In the genomic region with DNA sequence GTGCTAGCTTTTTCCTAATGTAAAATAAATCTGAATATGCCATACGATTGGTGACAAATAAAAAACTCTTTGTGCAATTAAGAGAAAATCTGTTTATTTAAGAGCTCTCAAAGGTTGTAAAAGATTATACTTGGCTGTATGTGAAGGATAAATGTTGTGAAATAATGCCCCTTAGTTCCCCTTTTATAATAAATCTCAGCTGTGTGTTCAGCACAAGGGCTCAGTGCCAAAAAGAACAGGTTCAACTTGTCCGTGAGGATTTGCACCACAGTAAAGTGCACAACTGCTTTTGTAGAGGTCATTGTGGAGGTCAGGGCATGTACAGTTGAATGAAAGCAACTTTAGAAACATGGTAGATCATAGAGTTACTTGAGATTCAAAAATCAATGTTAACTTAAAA, we compare ENCODE assay signal across 9 cellular contexts.
DNase-seq lines count a peak whose midpoint lies in the region; ATAC-seq and TF ChIP-seq lines count a peak whose summit lies in the region.
"Had no signal": no experiment of that assay in that cellular context is flagged by ENCODE, and none has a peak within 500 bp of the region (broad histone marks: within the 10 kb centered on the region; RNA-seq: fewer than 3 reads in every experiment).

No MANE protein-coding gene starts in this region.

- peaks cover 18 to 40% of the 10 kb centered on the region in 2 donors for H3K4me1 ChIP-seq in adrenal gland (replicated peaks in 1 of 2)
- peaks cover 0 to 13% (median 0%) of the 10 kb centered on the region in 4 donors for H3K4me1 ChIP-seq in right lobe of liver
- H3K4me1 ChIP-seq in aorta (ENCODE audit: control insufficient read depth in 1 of 2, insufficient read depth in 2 of 2, low read length in 2 of 2), result peaks cover 0 to 3% of the 10 kb centered on the region in 2 donors

- H3K4me3 ChIP-seq in adrenal gland, result no peak overlapping the region
- H3K4me3 ChIP-seq in right lobe of liver, result no peak overlapping the region
- no peak overlapping the region for H3K4me3 ChIP-seq in aorta (ENCODE audit: low read length in 2 of 2)

- WGBS in adrenal gland, 4 donors, result 24 to 30% (median 25%) methylated on average over 2 of the region's 2 CpGs
- 18% methylated on average over 2 of the region's 2 CpGs for WGBS in right lobe of liver (ENCODE audit: insufficient coverage, low coverage, low lambda C conversion rate, missing lambda C conversion rate)
- WGBS in aorta, 2 donors, result 15 to 26% methylated on average over 2 of the region's 2 CpGs

- H3K9me3 ChIP-seq in adrenal gland (replicated peaks in 1 of 3), result peaks cover 0 to under 1% (median 0%) of the 10 kb centered on the region in 3 donors
- no peaks in the 10 kb centered on the region for H3K9me3 ChIP-seq in right lobe of liver
- no peaks in the 10 kb centered on the region for H3K9me3 ChIP-seq in aorta (ENCODE audit: control insufficient read depth, low read length)

- H3K36me3 ChIP-seq in adrenal gland (replicated peaks in 1 of 2) (no peaks in the 10 kb centered on the region), right lobe of liver (no peaks in the 10 kb centered on the region), aorta (ENCODE audit: control insufficient read depth in 1 of 2, insufficient read depth in 2 of 2, low read length in 1 of 2) (no peaks in the 10 kb centered on the region)

- ATAC-seq in right lobe of liver (peak; percentile 51 to 78 (median 69)), aorta (ENCODE audit: low FRiP score) (peak; percentile 50), HG02678 (IDR thresholded peaks at IDR 0.05; ENCODE audit: unreplicated experiment) (no peak)

- H3K27ac ChIP-seq in adrenal gland (no peak overlapping the region), right lobe of liver (peak overlapping the region in 1 of 3 donors; percentile 25), aorta (ENCODE audit: low read depth in 1 of 2, low read length in 2 of 2) (no peak overlapping the region)

- TF ChIP-seq POLR2A in adrenal gland (IDR thresholded peaks at IDR 0.05), result no peak
- TF ChIP-seq POLR2A in right lobe of liver (IDR thresholded peaks at IDR 0.05), result no peak

- DNase-seq in SIG-M5 treated with dmso at 0.1 percent for 504 hours (lab: John Stamatoyannopoulos, UW; ENCODE audit: unreplicated experiment) (peak; percentile 70), SIG-M5 (lab: John Stamatoyannopoulos, UW) (no peak), adrenal gland (peak in 6 of 7 donors; percentile 26 to 74 (median 48)), right lobe of liver (no peak), aorta (no peak), NCI-H526 (lab: John Stamatoyannopoulos, UW) (no peak), NCI-H128 (lab: John Stamatoyannopoulos, UW; ENCODE audit: unreplicated experiment) (no peak)
- DNase-seq: activated T-cell treated with anti-CD3 and anti-CD28 coated beads for 4 hours had no signal

- H3K27me3 ChIP-seq in adrenal gland (no peaks in the 10 kb centered on the region), right lobe of liver (no peaks in the 10 kb centered on the region), aorta (ENCODE audit: control insufficient read depth in 1 of 2, insufficient read depth in 2 of 2, low read length in 1 of 2) (no peaks in the 10 kb centered on the region)

- TF ChIP-seq CTCF in adrenal gland (IDR thresholded peaks at IDR 0.05) (no peak), right lobe of liver (IDR thresholded peaks at IDR 0.05) (no peak)

- intact Hi-C loops in adrenal gland (cut with DNase I) (loop anchor here in 1 of 2 donors (10.0 kb wide), 1 partner anchor 137 kb away; a partner anchor contains a TSS), right lobe of liver (cut with DNase I) (no loop called here), aorta (cut with DNase I) (no loop called here)

Comparison
In these comparisons a context has a peak if more than half of its experiments do, and no peak if none do; other contexts are left out.
1. DNase-seq: peak in SIG-M5 treated with dmso at 0.1 percent for 504 hours (single experiment) and adrenal gland (6 of 7); none in SIG-M5 (single experiment), right lobe of liver (0 of 3), aorta (0 of 2), NCI-H526 (0 of 2) and NCI-H128 (single experiment).